8 cellular contexts compared by ENCODE assay signal in genomic region chr16:106623-107324, GRCh38. TPM values are rescaled to one million over a fixed set of nuclear protein-coding genes. Genes with fewer than 3 reads are reported as not detected.
DNase-seq lines count a peak whose midpoint lies in the region; ATAC-seq and TF ChIP-seq lines count a peak whose summit lies in the region.

No MANE protein-coding gene starts in this region.

- H3K36me3 Mint-ChIP-seq in H9 (ENCODE audit: insufficient read depth in 1 of 3, low read depth in 3 of 3) = peaks cover 5 to 44% (median 21%) of the 10 kb centered on the region in 3 experiments; a peak in 6 of 7 replicates

- no peaks in the 10 kb centered on the region for H3K79me2 ChIP-seq in H9 (ENCODE audit: insufficient read depth, low read length)

- H3T11ph ChIP-seq in H9 (ENCODE audit: low read length) = no peak overlapping the region

- H3K4me1 Mint-ChIP-seq in H9 = peaks cover 14 to 18% of the 10 kb centered on the region in 2 experiments

- H3K4me3 Mint-ChIP-seq in H9 = no peak overlapping the region

- H3K14ac ChIP-seq in H9 (ENCODE audit: insufficient read depth, low read length) = no peak overlapping the region

- H3K23me2 ChIP-seq in H9 (ENCODE audit: insufficient read length, low read depth, low read length, poor library complexity, severe bottlenecking) = no peaks in the 10 kb centered on the region

- no peaks in the 10 kb centered on the region for H3K27me3 ChIP-seq in H9 (ENCODE audit: insufficient read depth, low read length)
- H3K27me3 ChIP-seq in liver (ENCODE audit: control insufficient read depth in 4 of 4, insufficient read depth in 4 of 4, low read length in 3 of 4) = no peaks in the 10 kb centered on the region

- H3K36me3 ChIP-seq in liver (ENCODE audit: control insufficient read depth in 4 of 4, insufficient read depth in 3 of 4, low read depth in 1 of 4, low read length in 3 of 4) = peaks cover 2 to 12% (median 6%) of the 10 kb centered on the region in 4 donors

- no peak overlapping the region for H2BK12ac ChIP-seq in H9 (ENCODE audit: insufficient read length, low read depth, low read length)

- H2BK5ac ChIP-seq in H9 (ENCODE audit: insufficient read length, low read length) = no peak overlapping the region

- H4K5ac ChIP-seq in H9 (ENCODE audit: insufficient read length, low read depth, low read length) = no peak overlapping the region

- no peaks in the 10 kb centered on the region for H4K20me1 ChIP-seq in H9 (ENCODE audit: control insufficient read depth, insufficient read depth, insufficient read length)

- peak; percentile 90 for TF ChIP-seq CTCF in H9 (conservative IDR thresholded peaks at IDR 0.05)
- TF ChIP-seq CTCF in liver (IDR thresholded peaks at IDR 0.05; ENCODE audit: low read depth, low read length, missing input control) = peak; percentile 86

- H2BK20ac ChIP-seq in H9 (ENCODE audit: low read depth, low read length, poor library complexity, severe bottlenecking) = no peak overlapping the region

- no peaks in the 10 kb centered on the region for H3K27me3 Mint-ChIP-seq in H9 (ENCODE audit: low read depth)

- ATAC-seq in GM21367 (IDR thresholded peaks at IDR 0.05; ENCODE audit: unreplicated experiment) = no peak

- H3K79me1 ChIP-seq in H9 (ENCODE audit: insufficient read depth, low read depth, low read length, poor library complexity, severe bottlenecking) = no peaks in the 10 kb centered on the region

- no peaks in the 10 kb centered on the region for H3K4me1 ChIP-seq in H9 (ENCODE audit: insufficient read depth, low read length)
- peaks cover 8 to 19% (median 14%) of the 10 kb centered on the region in 4 donors for H3K4me1 ChIP-seq in liver (ENCODE audit: control insufficient read depth in 4 of 4, insufficient read depth in 4 of 4, low read length in 3 of 4)

- H3K27ac Mint-ChIP-seq in H9 = peak overlapping the region in 1 of 3 experiments; percentile 18; a peak in 1 of 7 replicates

- H3K9ac ChIP-seq in H9 (ENCODE audit: extremely low read depth, insufficient read length, low read length) = no peak overlapping the region
- H3K9ac ChIP-seq in liver (ENCODE audit: low read depth in 1 of 2, low read length in 2 of 2) = no peak overlapping the region

- H3K4me3 ChIP-seq in liver (ENCODE audit: low read depth in 1 of 3, low read length in 3 of 3) = no peak overlapping the region

- H3K9me3 ChIP-seq in H9 (ENCODE audit: control insufficient read depth, low read depth, low read length) = no peaks in the 10 kb centered on the region
- H3K9me3 ChIP-seq in liver (ENCODE audit: control insufficient read depth in 4 of 4, low read length in 3 of 4) = no peaks in the 10 kb centered on the region

- H2BK120ac ChIP-seq in H9 (ENCODE audit: low read depth, low read length, poor library complexity, severe bottlenecking) = no peak overlapping the region

- H3K56ac ChIP-seq in H9 (ENCODE audit: insufficient read length, low read depth, low read length) = no peak overlapping the region

- H3K23ac ChIP-seq in H9 (ENCODE audit: insufficient read length, low read depth, low read length) = no peak overlapping the region

- no peak overlapping the region for H3K4ac ChIP-seq in H9 (ENCODE audit: low read depth, low read length)

- H2BK15ac ChIP-seq in H9 (ENCODE audit: low read depth, low read length) = no peak overlapping the region

- peak; percentile 81 to 90 for TF ChIP-seq RAD21 in liver (IDR thresholded peaks at IDR 0.05)

- H2AFZ ChIP-seq in H9 (ENCODE audit: low read length) = no peak overlapping the region

- H3K27ac ChIP-seq in H9 (ENCODE audit: insufficient read length, low read depth, low read length) (no peak overlapping the region), liver (ENCODE audit: low read depth in 1 of 2, low read length in 2 of 2) (no peak overlapping the region)

- H4K91ac ChIP-seq in H9 (ENCODE audit: insufficient read length, low read depth, low read length) = no peak overlapping the region

- no peak overlapping the region for H2AK5ac ChIP-seq in H9 (ENCODE audit: insufficient read length, low read length)

- no peak overlapping the region for H3K18ac ChIP-seq in H9 (ENCODE audit: insufficient read length, low read depth, low read length)

- no peak overlapping the region for H4K8ac ChIP-seq in H9 (replicated peaks; ENCODE audit: insufficient read length, low read depth, low read length)

- no CpG with 5 or more reads among the region's 6 CpGs for WGBS in H9 (ENCODE audit: extremely low coverage, insufficient read length, low lambda C conversion rate)
- WGBS in liver = 35% methylated on average over 6 of the region's 6 CpGs

- no peaks in the 10 kb centered on the region for H3K9me3 Mint-ChIP-seq in H9

- DNase-seq in Ammon's horn (ENCODE audit: low spot score) = peak; percentile 92
- peak; percentile 73 for DNase-seq in H9
- peak; percentile 56 for DNase-seq in NCI-H446 treated with DMSO at 0.1 percent for 48 hours (lab: John Stamatoyannopoulos, UW)
- DNase-seq in activated CD4-positive, alpha-beta T cell treated with anti-CD3 and anti-CD28 coated beads for 4 hours = peak; percentile 56 to 60
- peak; percentile 93 for DNase-seq in dedifferentiated amniotic fluid mesenchymal stem cell (ENCODE audit: extremely low spot score)
- DNase-seq in stimulated activated CD8-positive, alpha-beta memory T cell treated with anti-CD3 and anti-CD28 coated beads, Interleukin-15, amount 100 ng/mL, for 1 hour (ENCODE audit: low read depth) = peak; percentile 15

- no peak overlapping the region for H3K4me2 ChIP-seq in H9 (ENCODE audit: insufficient read depth, insufficient read length, low read length)

TF ChIP-seq in liver, 16 proteins besides CTCF, POLR2A, EP300 and RAD21 (continues in another document):
- no peak for TF ChIP-seq TAF1 (conservative IDR thresholded peaks at IDR 0.05)
- TF ChIP-seq NR2F2 (IDR thresholded peaks at IDR 0.05) = no peak
- no peak for TF ChIP-seq GABPA (IDR thresholded peaks at IDR 0.05 in 1 of 2, conservative IDR thresholded peaks at IDR 0.05 in 1 of 2)
- no peak for TF ChIP-seq MAX (IDR thresholded peaks at IDR 0.05)
- no peak for TF ChIP-seq HNF4G (IDR thresholded peaks at IDR 0.05)
- no peak for TF ChIP-seq ATF3 (IDR thresholded peaks at IDR 0.05)
- no peak for TF ChIP-seq RXRA (IDR thresholded peaks at IDR 0.05)
- no peak for TF ChIP-seq FOXA2 (IDR thresholded peaks at IDR 0.05)
- TF ChIP-seq JUND (IDR thresholded peaks at IDR 0.05) = no peak
- TF ChIP-seq SP1 (IDR thresholded peaks at IDR 0.05) = no peak
- no peak for TF ChIP-seq FOXA1 (IDR thresholded peaks at IDR 0.05)
- no peak for TF ChIP-seq ZBTB33 (IDR thresholded peaks at IDR 0.05)
- no peak for TF ChIP-seq YY1 (IDR thresholded peaks at IDR 0.05)
- TF ChIP-seq EGR1 (IDR thresholded peaks at IDR 0.05; ENCODE audit: low read depth in 2 of 2) = no peak

RNA-seq across cellular contexts. Expression of gene MPG, which starts 28.7 kb away (rescaled TPM):
- total RNA-seq in H9 (2021) (39.1 and 41.7 TPM in 2 replicates), liver (10 to 100 TPM; 25.4 to 84.1 TPM)
- 10 to 100 TPM; 33.8 to 41.3 TPM for polyA plus RNA-seq in liver

RNA-seq across cellular contexts. Expression of gene NPRL3, which starts 31.7 kb away (rescaled TPM):
- total RNA-seq in H9 (2021) (36.9 and 37.1 TPM in 2 replicates), liver (10 to 100 TPM in 1 of 2 donors, 1 to 10 TPM in 1; 9.7 to 35.9 TPM)
- 10 to 100 TPM in 1 of 2 donors, 1 to 10 TPM in 1; 5.3 to 10.3 TPM for polyA plus RNA-seq in liver

RNA-seq across cellular contexts. Expression of gene RHBDF1, which starts 34.3 kb away (rescaled TPM):
- total RNA-seq in H9 (2021) (34.6 and 35.7 TPM in 2 replicates), liver (1 to 10 TPM; 2.1 to 6.2 TPM)
- 1 to 10 TPM; 1.8 to 4.9 TPM for polyA plus RNA-seq in liver

RNA-seq across cellular contexts. Expression of gene HBZ, which starts 45.7 kb away (rescaled TPM):
- total RNA-seq in H9 (2021) = not detected in 2 replicates
- total RNA-seq in liver = 10 to 100 TPM in 1 of 2 donors, not detected in 1; 55.8 TPM
- polyA plus RNA-seq in liver = not detected

RNA-seq across cellular contexts. Expression of gene SNRNP25, which starts 53.1 kb away (rescaled TPM):
- 75.3 and 78.5 TPM in 2 replicates for total RNA-seq in H9 (2021)
- 10 to 100 TPM; 15.1 to 17.3 TPM for total RNA-seq in liver
- polyA plus RNA-seq in liver = 10 to 100 TPM; 18.1 to 22.2 TPM

Comparison
In these comparisons a context has a peak if more than half of its experiments do, and no peak if none do; other contexts are left out.
1. DNase-seq: peak in every context shown above with its lines; median percentile 93 in dedifferentiated amniotic fluid mesenchymal stem cell; 92 in Ammon's horn; 73 in H9; 58 in activated CD4-positive, alpha-beta T cell treated with anti-CD3 and anti-CD28 coated beads for 4 hours; 56 in NCI-H446 treated with DMSO at 0.1 percent for 48 hours; 15 in stimulated activated CD8-positive, alpha-beta memory T cell treated with anti-CD3 and anti-CD28 coated beads, Interleukin-15, amount 100 ng/mL, for 1 hour.